In the genomic region with DNA sequence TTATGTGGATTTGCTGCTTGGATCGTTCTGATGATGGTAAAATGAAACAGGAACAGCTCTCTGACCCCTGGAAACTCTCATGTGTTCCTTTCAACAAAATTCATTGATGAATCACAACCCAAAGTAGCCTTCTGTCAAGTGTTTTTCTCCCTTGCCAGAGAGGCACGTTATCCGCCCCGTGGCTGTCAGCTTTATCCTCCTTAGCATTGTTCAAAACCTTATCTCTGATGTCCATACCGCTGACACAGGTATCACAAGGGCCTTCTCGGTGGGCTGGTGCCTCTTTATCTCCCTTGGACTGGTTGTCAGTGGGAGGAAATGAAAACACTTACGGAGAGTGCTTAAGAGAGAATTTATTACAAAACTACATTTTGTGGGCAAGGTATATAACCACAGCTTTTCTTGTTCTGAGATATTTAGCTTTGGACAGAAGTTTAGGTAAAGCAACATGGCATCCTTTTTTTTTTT, we compare ENCODE assay signal across 10 cellular contexts.
A peak's percentile ranks its signal among the peaks of the same experiment; 100 is the strongest.
DNase-seq lines count a peak whose midpoint lies in the region; ATAC-seq, FAIRE-seq and TF ChIP-seq lines count a peak whose summit lies in the region.
"Had no signal": no experiment of that assay in that cellular context is flagged by ENCODE, and none has a peak within 500 bp of the region (broad histone marks: within the 10 kb centered on the region; RNA-seq: fewer than 3 reads in every experiment).

No MANE protein-coding gene starts in this region.

- ATAC-seq in GM21717 (IDR thresholded peaks at IDR 0.05; ENCODE audit: unreplicated experiment): peak; percentile 51
- peak; percentile 88 for ATAC-seq in K562

- POLR2A ChIA-PET in K562 (lab: Yijun Ruan, JAX): interaction anchor here (0.6 kb wide), 1 partner anchor 72 kb away, joined by 3 read pairs; no protein-coding TSS in a partner anchor

- peak; percentile 94 for TF ChIP-seq EP300 in K562 (IDR thresholded peaks at IDR 0.05; ENCODE audit: low read length)

- H3K9me3 ChIP-seq in KOPT-K1 (ENCODE audit: insufficient read depth, low read length, poor library complexity, severe bottlenecking) (no peaks in the 10 kb centered on the region), K562 (replicated peaks; ENCODE audit: control insufficient read depth, insufficient read depth, low read depth, low read length) (no peaks in the 10 kb centered on the region)
- H3K9me3 ChIP-seq: stomach had no signal

- H3K36me3 ChIP-seq in KOPT-K1 (ENCODE audit: insufficient read depth, low read length) (no peaks in the 10 kb centered on the region), K562 (ENCODE audit: control insufficient read depth, insufficient read depth, low read length) (no peaks in the 10 kb centered on the region)
- H3K36me3 ChIP-seq: stomach had no signal

- H3K27ac ChIP-seq in KOPT-K1 (ENCODE audit: low read depth, low read length, poor library complexity, severe bottlenecking) (peak overlapping the region; percentile 22), K562 (ENCODE audit: extremely low read depth, low read depth, low read length) (no peak overlapping the region)
- H3K27ac ChIP-seq: PC-9, stomach had no signal

- no peaks in the 10 kb centered on the region for H3K9me1 ChIP-seq in K562 (ENCODE audit: control insufficient read depth, insufficient read depth, low read length)

- no peak for TF ChIP-seq RAD21 in K562 (CRISPR knock-in tag; conservative IDR thresholded peaks at IDR 0.05 in 1 of 2, IDR thresholded peaks at IDR 0.05 in 1 of 2)

- TF ChIP-seq POLR2A in GM12891 (IDR thresholded peaks at IDR 0.05; ENCODE audit: low read depth, low read length): no peak
- no peak for TF ChIP-seq POLR2A in K562 (conservative IDR thresholded peaks at IDR 0.05)

- H3K9ac ChIP-seq in K562 (ENCODE audit: insufficient read depth in 1 of 2, low read depth in 2 of 2, low read length in 2 of 2): no peak overlapping the region

- no peak for DNase-seq in GM12891 (ENCODE audit: insufficient read length, low spot score)
- DNase-seq in K562 (ENCODE audit: extremely low read depth in 1 of 4, low spot score in 3 of 4): peak; percentile 74 to 89 (median 82)
- DNase-seq in NCI-H748 (lab: John Stamatoyannopoulos, UW; ENCODE audit: unreplicated experiment): no peak
- no peak for DNase-seq in pons (ENCODE audit: low spot score)
- no peak for DNase-seq in ureter (ENCODE audit: low spot score)
- no peak for DNase-seq in NCI-H774 (lab: John Stamatoyannopoulos, UW)
- DNase-seq: PC-9, stomach had no signal

- no peaks in the 10 kb centered on the region for H3K79me2 ChIP-seq in K562 (ENCODE audit: control insufficient read depth, insufficient read depth, low read length)

- BruUV-seq in K562 (replicated peaks; lab: Mats Ljungman, UMichigan): no TSS peak

- 0 out of 2 replicates have a peak overlapping the region, but pooled peaks have one; percentile 26 for H3K4me2 ChIP-seq in K562 (ENCODE audit: insufficient read depth, low read length)
- H3K4me2 ChIP-seq: PC-9 had no signal

- H3K27me3 ChIP-seq in K562 (ENCODE audit: control insufficient read depth in 2 of 2, insufficient read depth in 2 of 2, low read length in 2 of 2): peaks cover 6 to 22% of the 10 kb centered on the region in 2 experiments
- H3K27me3 ChIP-seq: stomach had no signal

- peaks cover 13 to 24% of the 10 kb centered on the region in 2 experiments; a peak in 3 of 5 replicates for H3K4me1 ChIP-seq in K562 (replicated peaks in 1 of 2; ENCODE audit: control insufficient read depth in 2 of 2, insufficient read depth in 2 of 2, low read length in 2 of 2)

- CTCF ChIA-PET in K562 (lab: Yijun Ruan, JAX; ENCODE audit: low intra/inter-chr PET ratio): no interaction called here

- H4K20me1 ChIP-seq in K562 (replicated peaks; ENCODE audit: control insufficient read depth, insufficient read depth, low read length): peaks cover 2% of the 10 kb centered on the region; the same call in 1 of the 2 replicates

- intact Hi-C loops in K562 (cut with micrococcal nuclease): no loop called here

- no peak for TF ChIP-seq CTCF in K562 (IDR thresholded peaks at IDR 0.05 in 2 of 3, conservative IDR thresholded peaks at IDR 0.05 in 1 of 3; ENCODE audit: insufficient read depth in 2 of 3, low read depth in 1 of 3, low read length in 3 of 3)

- 0% methylated on average over 7 of the region's 7 CpGs for WGBS in K562 (ENCODE audit: insufficient coverage, low coverage, missing lambda C conversion rate)

- no peak overlapping the region for H3K4me3 ChIP-seq in K562
- H3K4me3 ChIP-seq: PC-9, stomach had no signal

- FAIRE-seq in GM12891 (lab: Jason Lieb, UNC) (peak; percentile 52), K562 (lab: Jason Lieb, UNC) (peak; percentile 89)

- no peak overlapping the region for H2AFZ ChIP-seq in K562 (ENCODE audit: low read depth, low read length)
- H2AFZ ChIP-seq: PC-9 had no signal

- in situ Hi-C loops in K562 (cut with MboI): no loop called here

TF ChIP-seq in GM12891, 5 proteins besides CTCF, POLR2A, EP300 and RAD21:
- TF ChIP-seq SPI1 (IDR thresholded peaks at IDR 0.05; ENCODE audit: low read depth, low read length) (peak; percentile 67), POLR2AphosphoS5 (IDR thresholded peaks at IDR 0.05; ENCODE audit: low read depth, low read length) (no peak)

TF ChIP-seq in K562, 482 proteins besides CTCF, POLR2A, EP300 and RAD21 (continues in another document):
- TF ChIP-seq CBFA2T3 (IDR thresholded peaks at IDR 0.05): peak; percentile 99
- no peak for TF ChIP-seq NBN (IDR thresholded peaks at IDR 0.05; ENCODE audit: low read depth)
- no peak for TF ChIP-seq ILK (tag; IDR thresholded peaks at IDR 0.05; ENCODE audit: borderline replicate concordance, low read depth)
- no peak for TF ChIP-seq ZFPM2 (CRISPR knock-in tag; IDR thresholded peaks at IDR 0.05)
- TF ChIP-seq TAF15 (IDR thresholded peaks at IDR 0.05; ENCODE audit: low read depth, low read length): no peak
- no peak for TF ChIP-seq GATAD2B (IDR thresholded peaks at IDR 0.05; ENCODE audit: borderline replicate concordance)
- TF ChIP-seq ETV1 (tag; conservative IDR thresholded peaks at IDR 0.05; ENCODE audit: low read depth): no peak
- peak; percentile 66 for TF ChIP-seq MBD2 (IDR thresholded peaks at IDR 0.05; ENCODE audit: borderline replicate concordance, low read depth)
- TF ChIP-seq ZNF586 (CRISPR knock-in tag; conservative IDR thresholded peaks at IDR 0.05): no peak
- no peak for TF ChIP-seq ZNF3 (CRISPR knock-in tag; IDR thresholded peaks at IDR 0.05)
- TF ChIP-seq, protein P1, sequence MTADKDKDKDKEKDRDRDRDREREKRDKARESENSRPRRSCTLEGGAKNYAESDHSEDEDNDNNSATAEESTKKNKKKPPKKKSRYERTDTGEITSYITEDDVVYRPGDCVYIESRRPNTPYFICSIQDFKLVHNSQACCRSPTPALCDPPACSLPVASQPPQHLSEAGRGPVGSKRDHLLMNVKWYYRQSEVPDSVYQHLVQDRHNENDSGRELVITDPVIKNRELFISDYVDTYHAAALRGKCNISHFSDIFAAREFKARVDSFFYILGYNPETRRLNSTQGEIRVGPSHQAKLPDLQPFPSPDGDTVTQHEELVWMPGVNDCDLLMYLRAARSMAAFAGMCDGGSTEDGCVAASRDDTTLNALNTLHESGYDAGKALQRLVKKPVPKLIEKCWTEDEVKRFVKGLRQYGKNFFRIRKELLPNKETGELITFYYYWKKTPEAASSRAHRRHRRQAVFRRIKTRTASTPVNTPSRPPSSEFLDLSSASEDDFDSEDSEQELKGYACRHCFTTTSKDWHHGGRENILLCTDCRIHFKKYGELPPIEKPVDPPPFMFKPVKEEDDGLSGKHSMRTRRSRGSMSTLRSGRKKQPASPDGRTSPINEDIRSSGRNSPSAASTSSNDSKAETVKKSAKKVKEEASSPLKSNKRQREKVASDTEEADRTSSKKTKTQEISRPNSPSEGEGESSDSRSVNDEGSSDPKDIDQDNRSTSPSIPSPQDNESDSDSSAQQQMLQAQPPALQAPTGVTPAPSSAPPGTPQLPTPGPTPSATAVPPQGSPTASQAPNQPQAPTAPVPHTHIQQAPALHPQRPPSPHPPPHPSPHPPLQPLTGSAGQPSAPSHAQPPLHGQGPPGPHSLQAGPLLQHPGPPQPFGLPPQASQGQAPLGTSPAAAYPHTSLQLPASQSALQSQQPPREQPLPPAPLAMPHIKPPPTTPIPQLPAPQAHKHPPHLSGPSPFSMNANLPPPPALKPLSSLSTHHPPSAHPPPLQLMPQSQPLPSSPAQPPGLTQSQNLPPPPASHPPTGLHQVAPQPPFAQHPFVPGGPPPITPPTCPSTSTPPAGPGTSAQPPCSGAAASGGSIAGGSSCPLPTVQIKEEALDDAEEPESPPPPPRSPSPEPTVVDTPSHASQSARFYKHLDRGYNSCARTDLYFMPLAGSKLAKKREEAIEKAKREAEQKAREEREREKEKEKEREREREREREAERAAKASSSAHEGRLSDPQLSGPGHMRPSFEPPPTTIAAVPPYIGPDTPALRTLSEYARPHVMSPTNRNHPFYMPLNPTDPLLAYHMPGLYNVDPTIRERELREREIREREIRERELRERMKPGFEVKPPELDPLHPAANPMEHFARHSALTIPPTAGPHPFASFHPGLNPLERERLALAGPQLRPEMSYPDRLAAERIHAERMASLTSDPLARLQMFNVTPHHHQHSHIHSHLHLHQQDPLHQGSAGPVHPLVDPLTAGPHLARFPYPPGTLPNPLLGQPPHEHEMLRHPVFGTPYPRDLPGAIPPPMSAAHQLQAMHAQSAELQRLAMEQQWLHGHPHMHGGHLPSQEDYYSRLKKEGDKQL (CRISPR knock-in tag; IDR thresholded peaks at IDR 0.05; ENCODE audit: borderline replicate concordance): no peak
- no peak for TF ChIP-seq U2AF2 (optimal IDR thresholded peaks at IDR 0.05; ENCODE audit: low read depth, low read length)
- 0 out of 2 replicates have a peak, but pooled peaks have one; percentile 40 for TF ChIP-seq JUN (IDR thresholded peaks at IDR 0.05; ENCODE audit: borderline replicate concordance, low read depth, low read length)
- no peak for TF ChIP-seq JUN (CRISPR knock-in tag; IDR thresholded peaks at IDR 0.05; ENCODE audit: borderline replicate concordance)

Comparison
In these comparisons a context has a peak if more than half of its experiments do, and no peak if none do; other contexts are left out.
1. DNase-seq: peak in K562 (4 of 4); none in GM12891 (single experiment), NCI-H748 (single experiment), pons (single experiment), ureter (single experiment) and NCI-H774 (single experiment).